8 cellular contexts compared by ENCODE assay signal in genomic region chr7:66013938-66014337, GRCh38. TPM values are rescaled to one million over a fixed set of nuclear protein-coding genes. Genes with fewer than 3 reads are reported as not detected.
A peak's percentile ranks its signal among the peaks of the same experiment; 100 is the strongest.
DNase-seq lines count a peak whose midpoint lies in the region; ATAC-seq and TF ChIP-seq lines count a peak whose summit lies in the region.

No MANE protein-coding gene starts in this region.

- no peak overlapping the region for H3K27ac ChIP-seq in OCI-LY3 (ENCODE audit: low read length)
- H3K27ac ChIP-seq in trophoblast cell (ENCODE audit: low read depth, low read length) = no peak overlapping the region

- H3K14ac ChIP-seq in trophoblast cell (ENCODE audit: low read length) = no peak overlapping the region

- H3K4me3 ChIP-seq in OCI-LY3 (ENCODE audit: low read length) (no peak overlapping the region), trophoblast cell (ENCODE audit: low read depth, low read length) (no peak overlapping the region)

- ATAC-seq in HG02642 (IDR thresholded peaks at IDR 0.05; ENCODE audit: poor library complexity, unreplicated experiment) (no peak), T-cell (replicated peaks in 1 of 4) (no peak), GM18520 (IDR thresholded peaks at IDR 0.05; ENCODE audit: unreplicated experiment) (no peak)

- H2BK5ac ChIP-seq in trophoblast cell (ENCODE audit: low read depth, low read length, poor library complexity) = no peak overlapping the region

- H3K27me3 ChIP-seq in OCI-LY3 (ENCODE audit: low read depth, low read length) (peaks cover 11% of the 10 kb centered on the region), trophoblast cell (ENCODE audit: insufficient read depth, low read length) (no peaks in the 10 kb centered on the region)

- H3K23ac ChIP-seq in trophoblast cell (ENCODE audit: low read length) = no peak overlapping the region

- H2BK120ac ChIP-seq in trophoblast cell (ENCODE audit: insufficient read depth, low read length, poor library complexity) = no peak overlapping the region

- no peaks in the 10 kb centered on the region for H3K9me3 Mint-ChIP-seq in T-cell

- H3K4me2 ChIP-seq in OCI-LY3 (ENCODE audit: low read length) (no peak overlapping the region), trophoblast cell (ENCODE audit: low read length) (no peak overlapping the region)

- H2AK5ac ChIP-seq in trophoblast cell (ENCODE audit: low read length) = no peak overlapping the region

- no peak overlapping the region for H4K12ac ChIP-seq in trophoblast cell (ENCODE audit: low read depth, low read length)

- H2AFZ ChIP-seq in OCI-LY3 (ENCODE audit: low read depth, low read length) (no peak overlapping the region), trophoblast cell (ENCODE audit: insufficient read depth, low read length, poor library complexity) (no peak overlapping the region)

- H3K79me2 ChIP-seq in OCI-LY3 (ENCODE audit: low read length) = no peaks in the 10 kb centered on the region
- H3K79me2 ChIP-seq in trophoblast cell (ENCODE audit: control insufficient read depth, insufficient read depth, low read length, poor library complexity) = no peaks in the 10 kb centered on the region

- no peak overlapping the region for H3K18ac ChIP-seq in trophoblast cell (ENCODE audit: low read length)

- no peaks in the 10 kb centered on the region for H3K9me3 ChIP-seq in OCI-LY3 (ENCODE audit: insufficient read depth, low read length)
- H3K9me3 ChIP-seq in trophoblast cell (ENCODE audit: insufficient read depth, low read depth, low read length) = no peaks in the 10 kb centered on the region

- no peak overlapping the region for H3K27ac Mint-ChIP-seq in T-cell

- TF ChIP-seq CTCF in GM12872 (IDR thresholded peaks at IDR 0.05; ENCODE audit: insufficient read depth, low read depth, low read length) (peak; percentile 39; the same call in 1 of the 3 replicates), OCI-LY3 (IDR thresholded peaks at IDR 0.05; ENCODE audit: low read depth, low read length) (peak; percentile 18)

- H2BK12ac ChIP-seq in trophoblast cell (ENCODE audit: low read length) = no peak overlapping the region

- H3K36me3 ChIP-seq in OCI-LY3 (replicated peaks; ENCODE audit: low read depth, low read length) = no peaks in the 10 kb centered on the region
- H3K36me3 ChIP-seq in trophoblast cell (ENCODE audit: control insufficient read depth in 1 of 2, insufficient read depth in 2 of 2, low read length in 2 of 2) = no peaks in the 10 kb centered on the region

- H3K9ac ChIP-seq in OCI-LY3 (ENCODE audit: low read length) (no peak overlapping the region), trophoblast cell (ENCODE audit: low read length) (no peak overlapping the region)

- CTCF ChIA-PET in T-cell (lab: Charles Lee) = no interaction called here

- no peak overlapping the region for H4K8ac ChIP-seq in trophoblast cell (ENCODE audit: low read depth, low read length)

- no peak overlapping the region for H3K4ac ChIP-seq in trophoblast cell (ENCODE audit: low read depth, low read length)

- H3K27me3 Mint-ChIP-seq in T-cell = peaks cover 4 to 9% of the 10 kb centered on the region in 2 donors

- no peak overlapping the region for H3K4me3 Mint-ChIP-seq in T-cell

- H4K91ac ChIP-seq in trophoblast cell (ENCODE audit: low read depth, low read length) = no peak overlapping the region

- no peaks in the 10 kb centered on the region for H3K4me1 Mint-ChIP-seq in T-cell

- POLR2A ChIA-PET in T-cell (lab: Charles Lee) = interaction anchor here (0.6 kb wide), 2 partner anchors 187 to 814 kb away, joined by 3 read pairs; no protein-coding TSS in a partner anchor

- peak; percentile 55 for DNase-seq in fibroblast of gingiva (ENCODE audit: low read depth)
- peak; percentile 43 to 53 for DNase-seq in trophoblast cell
- DNase-seq in T-cell = no peak
- DNase-seq in T-helper 9 cell = no peak

- WGBS in trophoblast cell (ENCODE audit: extremely low coverage, insufficient coverage, insufficient read length) = no CpG with 5 or more reads among the region's 5 CpGs

- no peaks in the 10 kb centered on the region for H3K79me1 ChIP-seq in trophoblast cell (ENCODE audit: low read length)

- H3K36me3 Mint-ChIP-seq in T-cell = no peaks in the 10 kb centered on the region

- H4K20me1 ChIP-seq in OCI-LY3 (ENCODE audit: insufficient read depth, low read length) = no peaks in the 10 kb centered on the region

- H3K4me1 ChIP-seq in OCI-LY3 (ENCODE audit: low read length) = peaks cover 8% of the 10 kb centered on the region
- no peaks in the 10 kb centered on the region for H3K4me1 ChIP-seq in trophoblast cell (ENCODE audit: control insufficient read depth in 1 of 2, insufficient read depth in 2 of 2, low read length in 2 of 2)

RNA-seq across cellular contexts. Expression of gene GUSB, which starts 31.9 kb away (rescaled TPM):
- 25.7 and 26.8 TPM in 2 replicates for polyA plus RNA-seq in trophoblast cell (2013)
- total RNA-seq in T-cell = 10 to 100 TPM; 35.3 to 56.7 (median 52.3) TPM

Comparison
In these comparisons a context has a peak if more than half of its experiments do, and no peak if none do; other contexts are left out.
1. DNase-seq: peak in fibroblast of gingiva (single experiment) and trophoblast cell (2 of 2); none in T-cell (0 of 34) and T-helper 9 cell (single experiment).